18 cellular contexts compared by ENCODE assay signal in the genomic region with DNA sequence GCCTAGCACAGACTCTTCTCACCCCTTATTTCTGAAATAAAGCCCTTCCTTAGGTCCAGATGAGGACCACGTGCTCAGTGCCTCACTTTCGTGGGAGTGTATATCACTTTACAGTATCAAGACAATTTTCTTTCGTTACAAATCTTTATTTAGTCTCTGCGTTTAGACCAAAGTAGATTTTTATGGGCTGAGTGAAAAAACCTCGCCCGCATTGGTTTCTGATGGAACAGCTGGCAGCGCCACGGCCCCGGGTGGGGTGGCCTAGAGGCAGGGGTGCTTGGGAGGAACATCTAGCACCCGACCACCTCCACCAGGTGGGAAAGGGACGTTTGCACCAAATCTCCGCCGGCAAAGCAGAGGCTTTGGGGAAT. TPM values are rescaled to one million over a fixed set of nuclear protein-coding genes. Genes with fewer than 3 reads are reported as not detected.
DNase-seq lines count a peak whose midpoint lies in the region; ATAC-seq lines count a peak whose summit lies in the region.
"Had no signal": no experiment of that assay in that cellular context is flagged by ENCODE, and none has a peak within 500 bp of the region (broad histone marks: within the 10 kb centered on the region; RNA-seq: fewer than 3 reads in every experiment).

No MANE protein-coding gene starts in this region.

- peaks cover 21% of the 10 kb centered on the region for H3K36me3 ChIP-seq in skeletal muscle satellite cell (ENCODE audit: insufficient read depth, low read length)
- H3K36me3 ChIP-seq: gastrocnemius medialis, uterus had no signal

- H3K4me3 ChIP-seq in skeletal muscle satellite cell (ENCODE audit: low read length): peak overlapping the region; percentile 80
- H3K4me3 ChIP-seq: gastrocnemius medialis, psoas muscle, uterus had no signal

- no peak for DNase-seq in activated T-cell treated with anti-CD3 and anti-CD28 coated beads, Interleukin-2, amount 50 U/mL, for 4 hours
- DNase-seq in activated T-cell treated with anti-CD3 and anti-CD28 coated beads, Interleukin-2, amount 50 U/mL, for 1 hour: no peak
- DNase-seq in T-helper 17 cell: no peak
- DNase-seq in hepatic stellate cell (ENCODE audit: low spot score): peak; percentile 5
- DNase-seq in SHP77 (lab: John Stamatoyannopoulos, UW): no peak
- DNase-seq: activated CD8-positive, alpha-beta T cell treated with anti-CD3 and anti-CD28 coated beads for 36 hours; gastrocnemius medialis; NCI-H146; NCI-H2227 treated with DMSO at 0.1 percent for 48 hours; psoas muscle; stimulated activated CD4-positive, alpha-beta T cell treated with anti-CD3 and anti-CD28 coated beads, Interleukin-12 subunit alpha, Interleukin-12 subunit beta, amount 100 ng/mL, for 4 hours; stimulated activated naive CD4-positive, alpha-beta T cell treated with Interleukin-2 at 50 U/mL for 16 hours; uterus had no signal

- H3K4me1 Mint-ChIP-seq in activated T-cell treated with anti-CD3 and anti-CD28 coated beads, Interleukin-2, amount 50 U/mL, for 4 hours (ENCODE audit: low read depth): peaks cover 45% of the 10 kb centered on the region
- peaks cover 23% of the 10 kb centered on the region for H3K4me1 Mint-ChIP-seq in T-helper 17 cell

- ATAC-seq in activated T-cell treated with anti-CD3 and anti-CD28 coated beads, Interleukin-2, amount 50 U/mL, for 4 hours: no peak
- no peak for ATAC-seq in T-helper 17 cell
- ATAC-seq in HG02885 (IDR thresholded peaks at IDR 0.05; ENCODE audit: poor library complexity, unreplicated experiment): no peak
- no peak for ATAC-seq in HG02852 (IDR thresholded peaks at IDR 0.05; ENCODE audit: unreplicated experiment)
- ATAC-seq: gastrocnemius medialis, psoas muscle had no signal

- H3K36me3 Mint-ChIP-seq in activated T-cell treated with anti-CD3 and anti-CD28 coated beads, Interleukin-2, amount 50 U/mL, for 4 hours (ENCODE audit: insufficient read depth): no peaks in the 10 kb centered on the region
- H3K36me3 Mint-ChIP-seq in T-helper 17 cell (ENCODE audit: low read depth): no peaks in the 10 kb centered on the region

- H3K27ac Mint-ChIP-seq in T-helper 17 cell: peak overlapping the region; percentile 65
- H3K27ac Mint-ChIP-seq: activated CD8-positive, alpha-beta T cell treated with anti-CD3 and anti-CD28 coated beads for 36 hours; activated T-helper 2 cell treated with anti-CD3 and anti-CD28 coated beads, Interferon-gamma antibody, Interleukin-2, Interleukin-4, amounts not matched to agents 10 μg/mL and 5 μg/mL and 100 μg/mL, durations not matched to agents 14 hours and 24 hours and 36 hours had no signal

- H3K27me3 ChIP-seq in skeletal muscle satellite cell (ENCODE audit: control insufficient read depth, insufficient read depth, low read length): no peaks in the 10 kb centered on the region

- H3K4me1 ChIP-seq in skeletal muscle satellite cell (ENCODE audit: control insufficient read depth, insufficient read depth, low read length): peaks cover 18% of the 10 kb centered on the region

- peak overlapping the region; percentile 94 for H3K9ac ChIP-seq in skeletal muscle satellite cell (ENCODE audit: low read depth, low read length)

- H3K9me3 Mint-ChIP-seq in activated T-cell treated with anti-CD3 and anti-CD28 coated beads, Interleukin-2, amount 50 U/mL, for 4 hours: no peaks in the 10 kb centered on the region
- H3K9me3 Mint-ChIP-seq: activated CD8-positive, alpha-beta T cell treated with anti-CD3 and anti-CD28 coated beads for 36 hours; activated T-helper 2 cell treated with anti-CD3 and anti-CD28 coated beads, Interferon-gamma antibody, Interleukin-2, Interleukin-4, amounts not matched to agents 10 μg/mL and 5 μg/mL and 100 μg/mL, durations not matched to agents 14 hours and 24 hours and 36 hours had no signal

- H3K4me2 ChIP-seq in skeletal muscle satellite cell (ENCODE audit: low read length): peak overlapping the region; percentile 99

- H3K27me3 Mint-ChIP-seq in activated T-cell treated with anti-CD3 and anti-CD28 coated beads, Interleukin-2, amount 50 U/mL, for 4 hours (ENCODE audit: low read depth): peaks cover 86% of the 10 kb centered on the region
- H3K27me3 Mint-ChIP-seq in T-helper 17 cell: peaks cover 85% of the 10 kb centered on the region

- H3K9me3 ChIP-seq in T-helper 17 cell (ENCODE audit: control insufficient read depth, low read length, poor library complexity, severe bottlenecking): no peaks in the 10 kb centered on the region
- H3K9me3 ChIP-seq in skeletal muscle satellite cell (replicated peaks; ENCODE audit: low read length): no peaks in the 10 kb centered on the region
- H3K9me3 ChIP-seq: gastrocnemius medialis, psoas muscle, uterus had no signal

- H3K4me3 Mint-ChIP-seq in activated T-cell treated with anti-CD3 and anti-CD28 coated beads, Interleukin-2, amount 50 U/mL, for 4 hours: peak overlapping the region; percentile 24
- peak overlapping the region; percentile 82 for H3K4me3 Mint-ChIP-seq in T-helper 17 cell
- H3K4me3 Mint-ChIP-seq: activated CD8-positive, alpha-beta T cell treated with anti-CD3 and anti-CD28 coated beads for 36 hours had no signal

RNA-seq across cellular contexts. Expression of a gene that starts 7.6 kb away (rescaled TPM):
- under 1 TPM in 2 of 3 donors, not detected in 1; 0.18 to 0.24 TPM for total RNA-seq in activated T-cell treated with anti-CD3 and anti-CD28 coated beads, Interleukin-2, amount 50 U/mL, for 4 hours
- not detected for total RNA-seq in T-helper 17 cell
- under 0.01 and 0.25 TPM in 2 replicates for total RNA-seq in skeletal muscle satellite cell (2012; rRNA removed)
- total RNA-seq: activated CD8-positive, alpha-beta T cell treated with anti-CD3 and anti-CD28 coated beads for 36 hours; endothelial cell of umbilical vein had no signal
